In genomic region chr10:131830446-131831130, GRCh38 we compare ENCODE assay signal across 21 cellular contexts.
"Had no signal": no experiment of that assay in that cellular context is flagged by ENCODE, and none has a peak within 500 bp of the region (broad histone marks: within the 10 kb centered on the region; RNA-seq: fewer than 3 reads in every experiment).

No MANE protein-coding gene starts in this region.

- H3K4me3 Mint-ChIP-seq: activated naive CD8-positive, alpha-beta T cell treated with anti-CD3 and anti-CD28 coated beads for 36 hours; activated T-helper 1 cell treated with anti-CD3 and anti-CD28 coated beads, Interleukin-12 subunit alpha, Interleukin-12 subunit beta, Interleukin-2, Interleukin-4 antibody, amounts not matched to agents 30 ng/mL and 10 ng/mL and 1 ng/mL, durations not matched to agents 14 hours and 24 hours and 36 hours; brain; endodermal cell; stimulated activated effector memory CD8-positive, alpha-beta T cell treated with anti-CD3 and anti-CD28 coated beads, Interleukin-12 subunit alpha, Interleukin-12 subunit beta, amount 100 ng/mL, for 72 hours had no signal

- H3K36me3 ChIP-seq: prostate gland, stomach, upper lobe of left lung, WERI-Rb-1 had no signal

- H3K36me3 Mint-ChIP-seq: activated naive CD8-positive, alpha-beta T cell treated with anti-CD3 and anti-CD28 coated beads for 36 hours; brain; stimulated activated effector memory CD8-positive, alpha-beta T cell treated with anti-CD3 and anti-CD28 coated beads, Interleukin-12 subunit alpha, Interleukin-12 subunit beta, amount 100 ng/mL, for 72 hours had no signal

- H3K9me3 Mint-ChIP-seq: activated T-helper 1 cell treated with anti-CD3 and anti-CD28 coated beads, Interleukin-12 subunit alpha, Interleukin-12 subunit beta, Interleukin-2, Interleukin-4 antibody, amounts not matched to agents 30 ng/mL and 10 ng/mL and 1 ng/mL, durations not matched to agents 14 hours and 24 hours and 36 hours; endodermal cell; stimulated activated effector memory CD8-positive, alpha-beta T cell treated with anti-CD3 and anti-CD28 coated beads, Interleukin-12 subunit alpha, Interleukin-12 subunit beta, amount 100 ng/mL, for 72 hours had no signal

- ATAC-seq: foreskin keratinocyte; right cardiac atrium; stimulated activated effector memory CD8-positive, alpha-beta T cell treated with anti-CD3 and anti-CD28 coated beads, Interleukin-12 subunit alpha, Interleukin-12 subunit beta, amount 100 ng/mL, for 72 hours had no signal

- H3K27me3 ChIP-seq: foreskin keratinocyte, testis, upper lobe of left lung had no signal

- H3K4me1 ChIP-seq: foreskin keratinocyte, prostate gland, stomach, testis, upper lobe of left lung had no signal

- H3K27ac ChIP-seq: dorsolateral prefrontal cortex, epithelial cell of prostate, foreskin keratinocyte, prostate gland, stomach, testis, upper lobe of left lung, WERI-Rb-1 had no signal

- H3K4me1 Mint-ChIP-seq: activated naive CD8-positive, alpha-beta T cell treated with anti-CD3 and anti-CD28 coated beads for 36 hours; stimulated activated effector memory CD8-positive, alpha-beta T cell treated with anti-CD3 and anti-CD28 coated beads, Interleukin-12 subunit alpha, Interleukin-12 subunit beta, amount 100 ng/mL, for 72 hours had no signal

- H3K4me3 ChIP-seq: dorsolateral prefrontal cortex, prostate gland, smooth muscle cell, stomach, testis, upper lobe of left lung had no signal

- DNase-seq: activated CD4-positive, alpha-beta T cell treated with anti-CD3 and anti-CD28 coated beads, Interleukin-2, amount 50 U/mL, for 48 hours; activated naive CD4-positive, alpha-beta T cell; activated naive CD8-positive, alpha-beta T cell treated with anti-CD3 and anti-CD28 coated beads for 36 hours; activated T-cell treated with anti-CD3 and anti-CD28 coated beads for 4 hours; caudate nucleus; endodermal cell; foreskin keratinocyte; hippocampal formation; right cardiac atrium; stimulated activated CD4-positive, alpha-beta T cell treated with anti-CD3 and anti-CD28 coated beads, Interleukin-4, amount 100 ng/mL, for 24 hours; stomach; testis; WERI-Rb-1 had no signal

- H3K27ac Mint-ChIP-seq: activated naive CD8-positive, alpha-beta T cell treated with anti-CD3 and anti-CD28 coated beads for 36 hours; activated T-helper 1 cell treated with anti-CD3 and anti-CD28 coated beads, Interleukin-12 subunit alpha, Interleukin-12 subunit beta, Interleukin-2, Interleukin-4 antibody, amounts not matched to agents 30 ng/mL and 10 ng/mL and 1 ng/mL, durations not matched to agents 14 hours and 24 hours and 36 hours; brain; endodermal cell; stimulated activated effector memory CD8-positive, alpha-beta T cell treated with anti-CD3 and anti-CD28 coated beads, Interleukin-12 subunit alpha, Interleukin-12 subunit beta, amount 100 ng/mL, for 72 hours had no signal

- H3K9me3 ChIP-seq: prostate gland, testis had no signal
